8 cellular contexts compared by ENCODE assay signal in genomic region chr14:77376771-77377501, GRCh38. TPM values are rescaled to one million over a fixed set of nuclear protein-coding genes. Genes with fewer than 3 reads are reported as not detected.
A peak's percentile ranks its signal among the peaks of the same experiment; 100 is the strongest.
DNase-seq lines count a peak whose midpoint lies in the region; ATAC-seq lines count a peak whose summit lies in the region.

SAMD15 (plus strand) TSS chr14:77377379; CDS start chr14:77377419, 40 bp downstream.
TMED8 (minus strand) TSS chr14:77377094; CDS start chr14:77377053, 41 bp downstream.

- POLR2A ChIA-PET in CD4-positive, alpha-beta memory T cell (lab: Charles Lee; ENCODE audit: partially characterized antibody) = interaction anchor here (0.6 to 1.9 kb wide), 15 partner anchors 18 to 450 kb away, joined by 3 to 29 read pairs (median 3); partner anchors contain the start of genes AHSA1, ALKBH1, CIPC and GSTZ1
- POLR2A ChIA-PET in activated CD4-positive, alpha-beta memory T cell treated with anti-CD3 and anti-CD28 coated beads, Interleukin-2, amount 10 ng/mL, durations not matched to agents 7 days and 5 days (lab: Charles Lee) = interaction anchor here (0.7 to 4.3 kb wide), 11 partner anchors 9 to 257 kb away, joined by 3 to 39 read pairs (median 5); partner anchors contain the start of genes AHSA1, GSTZ1, POMT2 and VIPAS39

- H3K9me3 Mint-ChIP-seq in CD4-positive, alpha-beta memory T cell = no peaks in the 10 kb centered on the region
- H3K9me3 Mint-ChIP-seq in activated CD4-positive, alpha-beta memory T cell treated with anti-CD3 and anti-CD28 coated beads, Interleukin-2, amount 10 ng/mL, durations not matched to agents 7 days and 5 days = no peaks in the 10 kb centered on the region

- CTCF ChIA-PET in CD4-positive, alpha-beta memory T cell (lab: Charles Lee; ENCODE audit: partially characterized antibody) = interaction anchor here (0.9 to 2.5 kb wide), 6 partner anchors 51 to 330 kb away, joined by 3 to 11 read pairs (median 7); partner anchors contain the start of genes AHSA1, GSTZ1, POMT2 and VIPAS39
- CTCF ChIA-PET in activated CD4-positive, alpha-beta memory T cell treated with anti-CD3 and anti-CD28 coated beads, Interleukin-2, amount 10 ng/mL, durations not matched to agents 7 days and 5 days (lab: Charles Lee) = interaction anchor here (0.5 to 2.9 kb wide), 12 partner anchors 24 to 253 kb away, joined by 3 to 17 read pairs (median 4); partner anchors contain the start of genes AHSA1, GSTZ1, POMT2 and VIPAS39

- H3K9me3 ChIP-seq in CD4-positive, alpha-beta memory T cell (ENCODE audit: control insufficient read depth in 1 of 2, low read length in 2 of 2) = no peaks in the 10 kb centered on the region

- H3K4me1 Mint-ChIP-seq in CD4-positive, alpha-beta memory T cell = peaks cover 30 to 42% (median 36%) of the 10 kb centered on the region in 4 donors
- peaks cover 40% of the 10 kb centered on the region for H3K4me1 Mint-ChIP-seq in activated CD4-positive, alpha-beta memory T cell treated with anti-CD3 and anti-CD28 coated beads, Interleukin-2, amount 10 ng/mL, durations not matched to agents 7 days and 5 days

- H3K36me3 ChIP-seq in CD4-positive, alpha-beta memory T cell (ENCODE audit: insufficient read depth, low read length) = no peaks in the 10 kb centered on the region

- H3K27me3 Mint-ChIP-seq in CD4-positive, alpha-beta memory T cell = no peaks in the 10 kb centered on the region
- H3K27me3 Mint-ChIP-seq in activated CD4-positive, alpha-beta memory T cell treated with anti-CD3 and anti-CD28 coated beads, Interleukin-2, amount 10 ng/mL, durations not matched to agents 7 days and 5 days = no peaks in the 10 kb centered on the region

- DNase-seq in CD4-positive, alpha-beta memory T cell = peak; percentile 81 to 87 (median 87)
- DNase-seq in NCI-H69 (lab: John Stamatoyannopoulos, UW) (peak; percentile 92), medulla oblongata (ENCODE audit: extremely low spot score) (peak; percentile 88)
- DNase-seq in activated CD4-positive, alpha-beta memory T cell treated with anti-CD3 and anti-CD28 coated beads, Interleukin-2, amount 10 ng/mL, durations not matched to agents 7 days and 5 days = peak; percentile 86
- DNase-seq in effector CD8-positive, alpha-beta T cell (lab: John Stamatoyannopoulos, UW) = peak; percentile 76
- DNase-seq in stimulated activated CD4-positive, alpha-beta T cell treated with anti-CD3 and anti-CD28 coated beads, TNF-alpha, amount 100 ng/mL, for 48 hours (ENCODE audit: low read depth in 3 of 3) = peak; percentile 61 to 74 (median 68)

- H3K36me3 Mint-ChIP-seq in CD4-positive, alpha-beta memory T cell = peaks cover 0 to 3% of the 10 kb centered on the region in 2 donors
- H3K36me3 Mint-ChIP-seq in activated CD4-positive, alpha-beta memory T cell treated with anti-CD3 and anti-CD28 coated beads, Interleukin-2, amount 10 ng/mL, durations not matched to agents 7 days and 5 days (ENCODE audit: low read depth) = peaks cover 29% of the 10 kb centered on the region

- H3K4me3 Mint-ChIP-seq in CD4-positive, alpha-beta memory T cell = peak within 1 kb of the TSS; percentile 85 to 94 (median 90)
- peak within 1 kb of the TSS; percentile 87 for H3K4me3 Mint-ChIP-seq in activated CD4-positive, alpha-beta memory T cell treated with anti-CD3 and anti-CD28 coated beads, Interleukin-2, amount 10 ng/mL, durations not matched to agents 7 days and 5 days

- peak within 1 kb of the TSS; percentile 74 for H3K27ac ChIP-seq in CD4-positive, alpha-beta memory T cell (ENCODE audit: low read depth, low read length)

- no peaks in the 10 kb centered on the region for H3K27me3 ChIP-seq in CD4-positive, alpha-beta memory T cell (ENCODE audit: insufficient read depth, low read length)

- ATAC-seq in GM19372 (IDR thresholded peaks at IDR 0.05; ENCODE audit: low read depth, unreplicated experiment) = peak; percentile 84
- peak; percentile 91 for ATAC-seq in HG03521 (IDR thresholded peaks at IDR 0.05; ENCODE audit: unreplicated experiment)

- H3K4me3 ChIP-seq in CD4-positive, alpha-beta memory T cell (ENCODE audit: low read length in 2 of 2) = peak within 1 kb of the TSS; percentile 94 to 97

- peak within 1 kb of the TSS in 6 of 7 donors; percentile 84 to 95 (median 92) for H3K27ac Mint-ChIP-seq in CD4-positive, alpha-beta memory T cell
- peak within 1 kb of the TSS; percentile 77 for H3K27ac Mint-ChIP-seq in activated CD4-positive, alpha-beta memory T cell treated with anti-CD3 and anti-CD28 coated beads, Interleukin-2, amount 10 ng/mL, durations not matched to agents 7 days and 5 days

- intact Hi-C loops in CD4-positive, alpha-beta memory T cell (cut with micrococcal nuclease) = loop anchor here (1.0 to 10.0 kb wide), 6 partner anchors 56 to 565 kb away; partner anchors contain the start of genes ALKBH1, ANGEL1, GSTZ1 and SLIRP

- peaks cover 46% of the 10 kb centered on the region for H3K4me1 ChIP-seq in CD4-positive, alpha-beta memory T cell (ENCODE audit: insufficient read depth, low read length)

RNA-seq across cellular contexts. Expression of gene SAMD15, which starts in this region (rescaled TPM):
- under 1 TPM; 0.11 to 0.38 TPM for total RNA-seq in CD4-positive, alpha-beta memory T cell
- not detected for polyA plus RNA-seq in CD4-positive, alpha-beta memory T cell
- under 1 TPM in 1 of 2 experiments, not detected in 1; 0.25 TPM for total RNA-seq in activated CD4-positive, alpha-beta memory T cell treated with anti-CD3 and anti-CD28 coated beads, Interleukin-2, amount 10 ng/mL, durations not matched to agents 7 days and 5 days

RNA-seq across cellular contexts. Expression of gene TMED8, which starts in this region (rescaled TPM):
- total RNA-seq in CD4-positive, alpha-beta memory T cell = 1 to 10 TPM; 8.3 to 8.6 TPM
- polyA plus RNA-seq in CD4-positive, alpha-beta memory T cell = 1 to 10 TPM; 2.5 to 3.5 TPM
- total RNA-seq in activated CD4-positive, alpha-beta memory T cell treated with anti-CD3 and anti-CD28 coated beads, Interleukin-2, amount 10 ng/mL, durations not matched to agents 7 days and 5 days = 10 to 100 TPM; 21.2 to 22.2 TPM

Comparison
In these comparisons a context has a peak if more than half of its experiments do, and no peak if none do; other contexts are left out.
1. Peak in every context shown above with its lines: DNase-seq, ATAC-seq, H3K4me3 ChIP-seq and H3K27ac ChIP-seq.